Comparison of ENCODE assay signal across 25 cellular contexts in the genomic region with DNA sequence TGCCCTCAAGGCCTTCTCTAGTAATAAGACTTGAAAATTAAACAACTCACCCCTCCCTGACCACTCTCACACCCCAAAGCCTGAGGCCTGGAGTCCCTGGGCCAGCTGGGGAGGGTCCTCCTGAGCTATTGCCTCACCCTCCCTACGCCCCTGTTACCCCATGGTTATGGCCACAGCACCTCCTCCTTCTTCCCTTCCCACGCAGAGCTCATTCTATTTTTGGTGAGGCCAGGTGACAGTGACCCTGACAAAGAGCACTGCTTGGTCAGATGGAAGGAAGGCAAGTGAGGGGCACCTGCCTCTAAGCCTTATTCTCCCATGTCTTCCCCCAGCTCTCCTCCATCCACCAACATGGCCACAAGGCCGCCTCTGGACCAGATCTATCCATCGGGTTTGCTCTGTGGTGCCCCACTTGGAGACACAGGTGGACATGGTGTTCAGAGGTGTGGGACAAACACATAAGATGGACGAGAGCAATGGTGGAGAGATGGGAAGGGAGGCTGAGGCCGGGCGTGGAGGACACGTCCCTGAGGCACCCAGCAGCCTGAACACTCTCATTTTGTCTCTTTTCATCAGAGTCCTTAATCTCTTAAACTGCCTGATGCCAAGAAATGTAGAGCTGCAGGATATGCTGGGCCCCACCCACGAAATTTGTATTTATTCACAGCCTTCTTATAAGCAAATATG. TPM values are rescaled to one million over a fixed set of nuclear protein-coding genes. Genes with fewer than 3 reads are reported as not detected.
DNase-seq lines count a peak whose midpoint lies in the region; ATAC-seq, FAIRE-seq and TF ChIP-seq lines count a peak whose summit lies in the region.
"Had no signal": no experiment of that assay in that cellular context is flagged by ENCODE, and none has a peak within 500 bp of the region (broad histone marks: within the 10 kb centered on the region; RNA-seq: fewer than 3 reads in every experiment).

No MANE protein-coding gene starts in this region.

- POLR2A ChIA-PET in H1 (lab: Charles Lee; ENCODE audit: partially characterized antibody), result interaction anchor here (0.6 to 1.0 kb wide), 2 partner anchors 32 to 446 kb away, joined by 3 read pairs; no protein-coding TSS in a partner anchor

- H4K5ac ChIP-seq in H1 (ENCODE audit: insufficient read length, low read depth, low read length), result no peak overlapping the region

- TF ChIP-seq POLR2A in heart left ventricle (IDR thresholded peaks at IDR 0.05) (no peak), H1 (IDR thresholded peaks at IDR 0.05; ENCODE audit: control extremely low read depth in 1 of 2, low read depth in 2 of 2, low read length in 2 of 2) (no peak)

- H3K9me3 ChIP-seq in heart left ventricle, result no peaks in the 10 kb centered on the region
- H3K9me3 ChIP-seq in OCI-LY1 (ENCODE audit: low read length), result no peaks in the 10 kb centered on the region
- no peaks in the 10 kb centered on the region for H3K9me3 ChIP-seq in H1 (ENCODE audit: insufficient read depth in 2 of 2, low read depth in 1 of 2, low read length in 1 of 2)
- H3K9me3 ChIP-seq: MG63, SK-N-SH had no signal

- TF ChIP-seq CTCF in heart left ventricle (IDR thresholded peaks at IDR 0.05), result no peak
- TF ChIP-seq CTCF in OCI-LY1 (IDR thresholded peaks at IDR 0.05; ENCODE audit: low read length), result no peak
- no peak for TF ChIP-seq CTCF in H1 (IDR thresholded peaks at IDR 0.05; ENCODE audit: control extremely low read depth in 1 of 3, insufficient read depth in 1 of 3, low read depth in 1 of 3, low read length in 3 of 3)

- TF ChIP-seq EP300 in H1 (IDR thresholded peaks at IDR 0.05; ENCODE audit: borderline replicate concordance in 1 of 2, low read depth in 2 of 2, low read length in 2 of 2), result no peak

- DNase-seq in Right ventricle myocardium inferior (ENCODE audit: missing footprints) (peak; percentile 9), heart left ventricle (no peak), H1 (ENCODE audit: low read depth in 1 of 2, low spot score in 2 of 2) (no peak), DMS153 (lab: John Stamatoyannopoulos, UW) (no peak), H7 (no peak)
- DNase-seq: C1 segment of cervical spinal cord; CD8-positive, alpha-beta T cell; Kasumi-1; MG63; NCI-H1092; NCI-H1930; NCI-H2227 treated with DMSO at 0.1 percent for 48 hours; NCI-H748 treated with DMSO at 0.1 percent for 48 hours; RPMI8226; SIG-M5; SK-N-SH had no signal

- H3K14ac ChIP-seq in H1 (ENCODE audit: insufficient read length), result no peak overlapping the region

- H3K79me2 ChIP-seq in OCI-LY1 (ENCODE audit: insufficient read depth, low read length), result no peaks in the 10 kb centered on the region
- no peaks in the 10 kb centered on the region for H3K79me2 ChIP-seq in H1 (ENCODE audit: control insufficient read depth in 1 of 2, insufficient read depth in 2 of 2, low read length in 2 of 2)

- H3K23me2 ChIP-seq in H1 (ENCODE audit: low read depth, low read length), result no peaks in the 10 kb centered on the region

- H3K27ac ChIP-seq in heart left ventricle (no peak overlapping the region), OCI-LY1 (ENCODE audit: low read depth, low read length, poor library complexity, severe bottlenecking) (peak overlapping the region; percentile 100), H1 (ENCODE audit: low read depth, low read length) (no peak overlapping the region)
- H3K27ac ChIP-seq: 22Rv1 had no signal

- H4K91ac ChIP-seq in H1 (replicated peaks; ENCODE audit: insufficient read length, low read length), result no peak overlapping the region

- no peak overlapping the region; the same call in 1 of the 2 replicates for H4K8ac ChIP-seq in H1 (ENCODE audit: extremely low read depth, insufficient read depth, low read length)

- peak overlapping the region; percentile 56 for H3K4me2 ChIP-seq in OCI-LY1 (ENCODE audit: low read length)
- no peak overlapping the region for H3K4me2 ChIP-seq in H1 (ENCODE audit: insufficient read depth in 1 of 2, low read depth in 2 of 2, low read length in 2 of 2)
- H3K4me2 ChIP-seq: GM23338, SK-N-SH had no signal

- no peaks in the 10 kb centered on the region for H3K36me3 ChIP-seq in heart left ventricle
- H3K36me3 ChIP-seq in OCI-LY1 (ENCODE audit: insufficient read depth, low read length), result no peaks in the 10 kb centered on the region
- no peaks in the 10 kb centered on the region for H3K36me3 ChIP-seq in H1 (ENCODE audit: control insufficient read depth in 2 of 4, insufficient read depth in 4 of 4, low read length in 3 of 4)
- H3K36me3 ChIP-seq in H7 (replicated peaks; ENCODE audit: control insufficient read depth, insufficient read depth, low read length), result no peaks in the 10 kb centered on the region
- H3K36me3 ChIP-seq: MG63 had no signal

- no peak overlapping the region for H2AK5ac ChIP-seq in H1 (ENCODE audit: low read depth, low read length)

- CTCF ChIA-PET in H1 (lab: Charles Lee; ENCODE audit: partially characterized antibody), result interaction anchor here (0.6 to 1.4 kb wide), 6 partner anchors 21 to 353 kb away, joined by 3 to 4 read pairs (median 4); no protein-coding TSS in a partner anchor

- 0 out of 2 replicates have a peak overlapping the region, but pooled peaks have one; percentile 12 for H2BK5ac ChIP-seq in H1 (ENCODE audit: low read depth, low read length)

- WGBS in heart left ventricle, 4 donors, result 77 to 82% (median 78%) methylated on average over 9 of the region's 9 CpGs
- 91% methylated on average over 9 of the region's 9 CpGs; no CpG with 5 or more reads in 1 of the 2 experiments for WGBS in H1 (ENCODE audit: extremely low coverage in 1 of 2, insufficient coverage in 1 of 2, insufficient read length in 1 of 2, insufficient replicate concordance in 2 of 2, low coverage in 1 of 2, low lambda C conversion rate in 2 of 2, missing lambda C conversion rate in 1 of 2), 2 experiments

- H3K56ac ChIP-seq in H1 (replicated peaks; ENCODE audit: insufficient read length, low read depth, low read length), result no peak overlapping the region

- H3K79me1 ChIP-seq in H1 (ENCODE audit: low read depth, low read length), result no peaks in the 10 kb centered on the region

- H2BK12ac ChIP-seq in H1 (ENCODE audit: low read depth, low read length), result no peak overlapping the region

- ATAC-seq in Right ventricle myocardium inferior, result no peak
- ATAC-seq in heart left ventricle, result no peak
- no peak for ATAC-seq in GM21390 (IDR thresholded peaks at IDR 0.05; ENCODE audit: unreplicated experiment)
- no peak for ATAC-seq in GM19023 (IDR thresholded peaks at IDR 0.05; ENCODE audit: unreplicated experiment)
- ATAC-seq: CD8-positive, alpha-beta T cell; GM23338; HCT116 had no signal

- no peak overlapping the region for H2BK120ac ChIP-seq in H1 (replicated peaks; ENCODE audit: low read depth, low read length)

- H3K4me1 ChIP-seq in heart left ventricle (no peaks in the 10 kb centered on the region), OCI-LY1 (ENCODE audit: insufficient read depth, low read length, severe bottlenecking) (peaks cover 80% of the 10 kb centered on the region), H1 (replicated peaks in 1 of 4; ENCODE audit: control insufficient read depth in 3 of 4, insufficient read depth in 4 of 4, low read length in 3 of 4) (no peaks in the 10 kb centered on the region)

- H3K9me2 ChIP-seq in OCI-LY1 (ENCODE audit: low read depth, low read length), result no peaks in the 10 kb centered on the region
- H3K9me2 ChIP-seq: SK-N-SH had no signal

- H3K9ac ChIP-seq in OCI-LY1 (ENCODE audit: low read length) (peak overlapping the region; percentile 78), H1 (replicated peaks in 1 of 4; ENCODE audit: extremely low read depth in 1 of 4, low read depth in 3 of 4, low read length in 3 of 4) (no peak overlapping the region)
- H3K9ac ChIP-seq: SK-N-SH had no signal

- intact Hi-C loops in Right ventricle myocardium inferior (cut with DNase I), result no loop called here
- intact Hi-C loops in heart left ventricle (cut with DNase I), result no loop called here

- H2AFZ ChIP-seq in OCI-LY1 (ENCODE audit: low read length) (no peak overlapping the region), H1 (ENCODE audit: low read length) (no peak overlapping the region; the same call in 1 of the 2 replicates)
- H2AFZ ChIP-seq: GM23338 had no signal

- H3K4ac ChIP-seq in H1 (replicated peaks; ENCODE audit: insufficient read length, low read depth, low read length), result no peak overlapping the region

- H2BK20ac ChIP-seq in H1 (ENCODE audit: low read length), result no peak overlapping the region

- no peak overlapping the region for H3K23ac ChIP-seq in H1 (ENCODE audit: insufficient read length)

- H2BK15ac ChIP-seq in H1 (ENCODE audit: low read length), result no peak overlapping the region

- no peaks in the 10 kb centered on the region for H4K20me1 ChIP-seq in OCI-LY1 (ENCODE audit: insufficient read depth, low read length)
- H4K20me1 ChIP-seq in H1 (replicated peaks in 1 of 2; ENCODE audit: control insufficient read depth in 1 of 2, insufficient read depth in 2 of 2, low read length in 2 of 2), result no peaks in the 10 kb centered on the region

- H3K18ac ChIP-seq in H1 (ENCODE audit: extremely low read depth, low read length), result no peak overlapping the region

- FAIRE-seq in H1 (lab: Jason Lieb, UNC), result no peak
- FAIRE-seq: G401.6 had no signal

- no peak for TF ChIP-seq RAD21 in H1 (IDR thresholded peaks at IDR 0.05 in 1 of 2, conservative IDR thresholded peaks at IDR 0.05 in 1 of 2; ENCODE audit: low read depth in 2 of 2, low read length in 2 of 2)

- peaks cover 0 to 11% (median 0%) of the 10 kb centered on the region in 9 donors for H3K27me3 ChIP-seq in heart left ventricle
- H3K27me3 ChIP-seq in OCI-LY1 (ENCODE audit: insufficient read depth, low read length), result no peaks in the 10 kb centered on the region
- H3K27me3 ChIP-seq in H1 (replicated peaks in 1 of 4; ENCODE audit: control insufficient read depth in 3 of 4, extremely low read depth in 1 of 4, insufficient read depth in 3 of 4, low read length in 3 of 4), result no peaks in the 10 kb centered on the region
- H3K27me3 ChIP-seq in H7 (ENCODE audit: control insufficient read depth, insufficient read depth, low read length), result no peaks in the 10 kb centered on the region
- H3K27me3 ChIP-seq: MG63 had no signal

- H3K4me3 ChIP-seq in heart left ventricle (no peak overlapping the region), OCI-LY1 (ENCODE audit: low read depth, low read length, poor library complexity, severe bottlenecking) (peak overlapping the region; percentile 27), H1 (ENCODE audit: extremely low read depth in 1 of 4, insufficient read depth in 2 of 4, low read depth in 3 of 4, low read length in 4 of 4) (no peak overlapping the region), H7 (ENCODE audit: insufficient read depth, low read depth, low read length) (no peak overlapping the region)
- H3K4me3 ChIP-seq: GM23338, MG63 had no signal

- peaks cover 11% of the 10 kb centered on the region for H3F3A ChIP-seq in OCI-LY1 (ENCODE audit: insufficient read depth, low read length)

RNA-seq across cellular contexts. Expression of a gene that starts 42.6 kb away (rescaled TPM):
- not detected for total RNA-seq in Right ventricle myocardium inferior
- total RNA-seq in heart left ventricle, result under 1 TPM in 3 of 9 donors, not detected in 6; 0.07 to 0.32 (median 0.09) TPM
- polyA plus RNA-seq in heart left ventricle, result under 1 TPM in 1 of 2 donors, not detected in 1; 0.04 TPM
- total RNA-seq in H1 (2021; fragmentation: NEBNext Ultra II Directional; extraction: Animal tissue kit (Norgen Biotek cat#: 25700)), result 1.0 and 1.1 TPM in 2 replicates
- polyA plus RNA-seq in H1 (2011; rRNA removed), result 2.1 and 2.6 TPM in 2 replicates
- polyA plus RNA-seq in H1 (2011; cell fraction: cytosol; rRNA removed), result 2.3 TPM
- 5.3 TPM for polyA plus RNA-seq in H1 (2011; cell fraction: nucleus; rRNA removed)
- polyA plus RNA-seq in H1 (2012, experiment 1 of 2), result 1.7 to 2.1 TPM (median 1.9 TPM) in 4 replicates
- polyA plus RNA-seq in H1 (2012, experiment 2 of 2), result 1.3 TPM
- 1.6 TPM for polyA plus RNA-seq in H1 (2013, experiment 1 of 2)
- polyA plus RNA-seq in H1 (2013, experiment 2 of 2), result 1.5 TPM
- 2.9 and 6.2 TPM in 2 replicates for polyA minus RNA-seq in H1 (2011; rRNA and poly(A)+ RNA removed)
- polyA minus RNA-seq in H1 (2011; cell fraction: cytosol; rRNA and poly(A)+ RNA removed), result 1.0 TPM
- 2.0 TPM for polyA minus RNA-seq in H1 (2011; cell fraction: nucleus; rRNA and poly(A)+ RNA removed)
- total RNA-seq in H7 (2014; rRNA removed; shearing (Covaris generic)), result 0.14 TPM in 1 of 2 replicates, not detected in the other
- total RNA-seq: Daoy; T-helper 2 cell treated with Interferon-gamma antibody and Interleukin-4, amounts not matched to agents 100 ng/mL and 5 ng/mL, for 36 hours had no signal
- polyA plus RNA-seq: SK-N-SH had no signal
